8 cellular contexts compared by ENCODE assay signal in the genomic region with DNA sequence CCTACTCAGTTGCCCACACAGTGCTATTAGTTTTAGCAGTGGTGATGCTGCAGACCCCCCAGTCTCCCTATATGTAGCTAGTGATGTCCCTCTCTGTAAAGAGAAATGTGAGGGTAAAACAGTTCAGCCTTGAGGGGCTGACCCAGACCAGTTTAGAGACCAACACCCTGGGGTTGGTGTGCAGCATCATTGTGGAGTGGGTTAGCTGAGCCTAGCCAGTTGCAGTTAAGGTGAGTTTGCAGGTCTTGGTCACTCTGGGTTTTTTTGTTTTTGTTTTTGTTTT. TPM values are rescaled to one million over a fixed set of nuclear protein-coding genes. Genes with fewer than 3 reads are reported as not detected.
DNase-seq lines count a peak whose midpoint lies in the region; ATAC-seq and TF ChIP-seq lines count a peak whose summit lies in the region.

No MANE protein-coding gene starts in this region.

- H4K20me1 ChIP-seq in H9 (ENCODE audit: control insufficient read depth, insufficient read depth, insufficient read length): no peaks in the 10 kb centered on the region
- peaks cover 29% of the 10 kb centered on the region for H4K20me1 ChIP-seq in hepatocyte (ENCODE audit: insufficient read depth, poor library complexity, severe bottlenecking)
- peaks cover 45% of the 10 kb centered on the region for H4K20me1 ChIP-seq in smooth muscle cell (ENCODE audit: low read depth)

- no peak overlapping the region for H3K4ac ChIP-seq in H9 (ENCODE audit: low read depth, low read length)

- H3K9me3 ChIP-seq in H9 (ENCODE audit: control insufficient read depth, low read depth, low read length): no peaks in the 10 kb centered on the region
- no peaks in the 10 kb centered on the region for H3K9me3 ChIP-seq in hepatocyte (ENCODE audit: low read depth)
- no peaks in the 10 kb centered on the region for H3K9me3 ChIP-seq in smooth muscle cell (replicated peaks; ENCODE audit: low read depth)

- H3K27ac Mint-ChIP-seq in H9: peak overlapping the region; percentile 87 to 97 (median 93); a peak in 5 of 7 replicates
- H3K27ac Mint-ChIP-seq in activated CD4-positive, alpha-beta memory T cell treated with anti-CD3 and anti-CD28 coated beads for 36 hours: peak overlapping the region; percentile 91

- no peak overlapping the region for H2AK5ac ChIP-seq in H9 (ENCODE audit: insufficient read length, low read length)

- no peaks in the 10 kb centered on the region; the same call in 1 of the 2 replicates for H3K27me3 Mint-ChIP-seq in H9 (ENCODE audit: low read depth)
- no peaks in the 10 kb centered on the region for H3K27me3 Mint-ChIP-seq in activated CD4-positive, alpha-beta memory T cell treated with anti-CD3 and anti-CD28 coated beads for 36 hours

- no peak overlapping the region for H2BK120ac ChIP-seq in H9 (ENCODE audit: low read depth, low read length, poor library complexity, severe bottlenecking)

- no peaks in the 10 kb centered on the region for H3K9me2 ChIP-seq in hepatocyte (replicated peaks; ENCODE audit: insufficient read depth)

- H3K56ac ChIP-seq in H9 (ENCODE audit: insufficient read length, low read depth, low read length): no peak overlapping the region

- no peak overlapping the region for H3K14ac ChIP-seq in H9 (ENCODE audit: insufficient read depth, low read length)

- H3K36me3 ChIP-seq in hepatocyte (replicated peaks; ENCODE audit: insufficient read depth, low read depth) (no peaks in the 10 kb centered on the region), smooth muscle cell (ENCODE audit: low read depth) (no peaks in the 10 kb centered on the region)

- H3K9me3 Mint-ChIP-seq in H9: no peaks in the 10 kb centered on the region; a peak in 1 of 5 replicates
- H3K9me3 Mint-ChIP-seq in activated CD4-positive, alpha-beta memory T cell treated with anti-CD3 and anti-CD28 coated beads for 36 hours: no peaks in the 10 kb centered on the region

- H3K27ac ChIP-seq in H9 (ENCODE audit: insufficient read length, low read depth, low read length) (no peak overlapping the region), hepatocyte (peak overlapping the region; percentile 97), smooth muscle cell (ENCODE audit: low read depth) (peak overlapping the region; percentile 85)

- no peak overlapping the region for H4K5ac ChIP-seq in H9 (ENCODE audit: insufficient read length, low read depth, low read length)

- no peak overlapping the region for H4K91ac ChIP-seq in H9 (ENCODE audit: insufficient read length, low read depth, low read length)

- H3K4me3 ChIP-seq in hepatocyte (peak overlapping the region; percentile 74), smooth muscle cell (peak overlapping the region; percentile 57)

- no peak overlapping the region for H2BK5ac ChIP-seq in H9 (ENCODE audit: insufficient read length, low read length)

- H3K27me3 ChIP-seq in H9 (ENCODE audit: insufficient read depth, low read length): no peaks in the 10 kb centered on the region
- no peaks in the 10 kb centered on the region for H3K27me3 ChIP-seq in hepatocyte
- H3K27me3 ChIP-seq in smooth muscle cell (ENCODE audit: low read depth): no peaks in the 10 kb centered on the region

- no peak overlapping the region for H2BK15ac ChIP-seq in H9 (ENCODE audit: low read depth, low read length)

- H3K79me1 ChIP-seq in H9 (ENCODE audit: insufficient read depth, low read depth, low read length, poor library complexity, severe bottlenecking): no peaks in the 10 kb centered on the region

- no peak overlapping the region for H3T11ph ChIP-seq in H9 (ENCODE audit: low read length)

- H3K9ac ChIP-seq in H9 (ENCODE audit: extremely low read depth, insufficient read length, low read length) (peak overlapping the region; percentile 21), smooth muscle cell (ENCODE audit: low read depth) (no peak overlapping the region)

- peaks cover 13% of the 10 kb centered on the region for H3K23me2 ChIP-seq in H9 (ENCODE audit: insufficient read length, low read depth, low read length, poor library complexity, severe bottlenecking)

- no peak overlapping the region for H3K18ac ChIP-seq in H9 (ENCODE audit: insufficient read length, low read depth, low read length)

- H2BK20ac ChIP-seq in H9 (ENCODE audit: low read depth, low read length, poor library complexity, severe bottlenecking): no peak overlapping the region

- H3K4me2 ChIP-seq in H9 (ENCODE audit: insufficient read depth, insufficient read length, low read length): peak overlapping the region; percentile 85
- H3K4me2 ChIP-seq in hepatocyte: peak overlapping the region; percentile 91
- peak overlapping the region; percentile 86 for H3K4me2 ChIP-seq in smooth muscle cell

- H4K8ac ChIP-seq in H9 (replicated peaks; ENCODE audit: insufficient read length, low read depth, low read length): no peak overlapping the region

- H3K4me1 Mint-ChIP-seq in H9: peaks cover 39 to 52% of the 10 kb centered on the region in 2 experiments
- peaks cover 37% of the 10 kb centered on the region for H3K4me1 Mint-ChIP-seq in activated CD4-positive, alpha-beta memory T cell treated with anti-CD3 and anti-CD28 coated beads for 36 hours (ENCODE audit: low read depth)

- H3K4me3 Mint-ChIP-seq in H9: peak overlapping the region; percentile 89 to 94
- H3K4me3 Mint-ChIP-seq in activated CD4-positive, alpha-beta memory T cell treated with anti-CD3 and anti-CD28 coated beads for 36 hours: peak overlapping the region; percentile 94

- TF ChIP-seq CTCF in H9 (conservative IDR thresholded peaks at IDR 0.05): no peak
- no peak for TF ChIP-seq CTCF in hepatocyte (IDR thresholded peaks at IDR 0.05; ENCODE audit: poor library complexity)
- no peak for TF ChIP-seq CTCF in smooth muscle cell (IDR thresholded peaks at IDR 0.05; ENCODE audit: borderline replicate concordance, insufficient read depth, poor library complexity, severe bottlenecking)

- H3K4me1 ChIP-seq in H9 (ENCODE audit: insufficient read depth, low read length) (no peaks in the 10 kb centered on the region; the same call in 1 of the 2 replicates), hepatocyte (ENCODE audit: insufficient read depth) (peaks cover 51% of the 10 kb centered on the region), smooth muscle cell (ENCODE audit: low read depth) (peaks cover 42% of the 10 kb centered on the region)

- POLR2A ChIA-PET in activated CD4-positive, alpha-beta memory T cell treated with anti-CD3 and anti-CD28 coated beads for 36 hours (lab: Charles Lee): interaction anchor here (1.2 to 4.9 kb wide), 12 partner anchors 13 to 306 kb away, joined by 3 to 40 read pairs (median 6); a partner anchor contains a TSS

- peaks cover 43% of the 10 kb centered on the region for H3F3A ChIP-seq in smooth muscle cell (ENCODE audit: low read depth)

- no peak overlapping the region for H3K23ac ChIP-seq in H9 (ENCODE audit: insufficient read length, low read depth, low read length)

- DNase-seq in H9 (peak; percentile 38), hepatocyte (ENCODE audit: low spot score) (no peak), smooth muscle cell (lab: John Stamatoyannopoulos, UW; ENCODE audit: unreplicated experiment) (no peak), T1000 (lab: John Stamatoyannopoulos, UW) (no peak), NCI-H1436 (lab: John Stamatoyannopoulos, UW) (no peak), dermis blood vessel endothelial cell (no peak)
- no peak for DNase-seq in activated CD4-positive, alpha-beta memory T cell treated with anti-CD3 and anti-CD28 coated beads for 36 hours

- intact Hi-C loops in activated CD4-positive, alpha-beta memory T cell treated with anti-CD3 and anti-CD28 coated beads for 36 hours (cut with micrococcal nuclease): loop anchor here (2.0 to 10.0 kb wide), 2 partner anchors 36 to 298 kb away; no protein-coding TSS in a partner anchor

- no peak overlapping the region for H2AFZ ChIP-seq in H9 (ENCODE audit: low read length)
- H2AFZ ChIP-seq in hepatocyte: no peak overlapping the region
- no peak overlapping the region for H2AFZ ChIP-seq in smooth muscle cell (ENCODE audit: low read depth)

- peaks cover 23% of the 10 kb centered on the region; the same call in 1 of the 2 replicates for H3K79me2 ChIP-seq in H9 (ENCODE audit: insufficient read depth, low read length)
- peaks cover 37% of the 10 kb centered on the region for H3K79me2 ChIP-seq in hepatocyte
- H3K79me2 ChIP-seq in smooth muscle cell (ENCODE audit: low read depth): peaks cover 37% of the 10 kb centered on the region

- H2BK12ac ChIP-seq in H9 (ENCODE audit: insufficient read length, low read depth, low read length): no peak overlapping the region

- ATAC-seq in GM21360 (IDR thresholded peaks at IDR 0.05; ENCODE audit: unreplicated experiment): no peak

- peaks cover 41 to 80% (median 60%) of the 10 kb centered on the region in 3 experiments for H3K36me3 Mint-ChIP-seq in H9 (ENCODE audit: insufficient read depth in 1 of 3, low read depth in 3 of 3)
- H3K36me3 Mint-ChIP-seq in activated CD4-positive, alpha-beta memory T cell treated with anti-CD3 and anti-CD28 coated beads for 36 hours: peaks cover 53% of the 10 kb centered on the region

- CTCF ChIA-PET in activated CD4-positive, alpha-beta memory T cell treated with anti-CD3 and anti-CD28 coated beads for 36 hours (lab: Charles Lee): interaction anchor here (0.9 to 3.4 kb wide), 11 partner anchors 13 to 150 kb away, joined by 3 to 37 read pairs (median 6); a partner anchor contains a TSS

RNA-seq across cellular contexts. Expression of a gene that starts 0.4 kb away (rescaled TPM):
- total RNA-seq in H9 (2021): 3.2 and 3.4 TPM in 2 replicates
- 1 to 10 TPM; 5.9 to 6.7 TPM for total RNA-seq in activated CD4-positive, alpha-beta memory T cell treated with anti-CD3 and anti-CD28 coated beads for 36 hours
- total RNA-seq in hepatocyte: 2.0 and 5.2 TPM in 2 replicates
- polyA plus RNA-seq in hepatocyte: 5.7 and 8.1 TPM in 2 replicates
- 2.9 and 4.6 TPM in 2 replicates for total RNA-seq in smooth muscle cell
- 6.1 and 14.6 TPM in 2 replicates for polyA plus RNA-seq in smooth muscle cell
- total RNA-seq in dermis blood vessel endothelial cell: 5.9 and 10.0 TPM in 2 replicates

RNA-seq across cellular contexts. Expression of a gene that starts 4.6 kb away (rescaled TPM):
- 3,216 and 3,296 TPM in 2 replicates for total RNA-seq in H9 (2021)
- total RNA-seq in activated CD4-positive, alpha-beta memory T cell treated with anti-CD3 and anti-CD28 coated beads for 36 hours: 1,000 to 10,000 TPM; 4,372 to 4,391 TPM
- total RNA-seq in hepatocyte: 3,293 and 3,728 TPM in 2 replicates
- polyA plus RNA-seq in hepatocyte: 1,497 and 1,517 TPM in 2 replicates
- total RNA-seq in smooth muscle cell: 2,939 and 3,261 TPM in 2 replicates
- 1,790 and 1,848 TPM in 2 replicates for polyA plus RNA-seq in smooth muscle cell
- total RNA-seq in dermis blood vessel endothelial cell: 1,732 and 3,722 TPM in 2 replicates

RNA-seq across cellular contexts. Expression of a gene that starts 4.8 kb away (rescaled TPM):
- total RNA-seq in H9 (2021) (46.9 and 47.1 TPM in 2 replicates), hepatocyte (28.8 and 43.2 TPM in 2 replicates), smooth muscle cell (23.1 and 34.7 TPM in 2 replicates), dermis blood vessel endothelial cell (33.7 and 38.5 TPM in 2 replicates)
- total RNA-seq in activated CD4-positive, alpha-beta memory T cell treated with anti-CD3 and anti-CD28 coated beads for 36 hours: 10 to 100 TPM; 32.7 to 33.7 TPM
- polyA plus RNA-seq in hepatocyte (42.5 and 48.3 TPM in 2 replicates), smooth muscle cell (22.6 and 37.0 TPM in 2 replicates)

RNA-seq across cellular contexts. Expression of a gene that starts 12.5 kb away (rescaled TPM):
- 99.2 and 110 TPM in 2 replicates for total RNA-seq in H9 (2021)
- total RNA-seq in activated CD4-positive, alpha-beta memory T cell treated with anti-CD3 and anti-CD28 coated beads for 36 hours: 10 to 100 TPM; 59.4 to 60.7 TPM
- 46.6 and 51.1 TPM in 2 replicates for total RNA-seq in hepatocyte
- polyA plus RNA-seq in hepatocyte: 70.1 and 84.2 TPM in 2 replicates
- 52.5 and 67.9 TPM in 2 replicates for total RNA-seq in smooth muscle cell
- 69.9 and 78.6 TPM in 2 replicates for polyA plus RNA-seq in smooth muscle cell
- 65.9 and 75.4 TPM in 2 replicates for total RNA-seq in dermis blood vessel endothelial cell

RNA-seq across cellular contexts. Expression of a gene that starts 12.9 kb away (rescaled TPM):
- total RNA-seq in H9 (2021): 85.8 and 90.7 TPM in 2 replicates
- 10 to 100 TPM; 78.5 to 90.9 TPM for total RNA-seq in activated CD4-positive, alpha-beta memory T cell treated with anti-CD3 and anti-CD28 coated beads for 36 hours
- total RNA-seq in hepatocyte: 43.9 and 52.7 TPM in 2 replicates
- polyA plus RNA-seq in hepatocyte: 19.5 and 27.2 TPM in 2 replicates
- 21.4 and 33.8 TPM in 2 replicates for total RNA-seq in smooth muscle cell
- 23.1 and 24.0 TPM in 2 replicates for polyA plus RNA-seq in smooth muscle cell
- total RNA-seq in dermis blood vessel endothelial cell: 22.1 and 29.1 TPM in 2 replicates
